Comparison of ENCODE assay signal across 8 cellular contexts in the genomic region with DNA sequence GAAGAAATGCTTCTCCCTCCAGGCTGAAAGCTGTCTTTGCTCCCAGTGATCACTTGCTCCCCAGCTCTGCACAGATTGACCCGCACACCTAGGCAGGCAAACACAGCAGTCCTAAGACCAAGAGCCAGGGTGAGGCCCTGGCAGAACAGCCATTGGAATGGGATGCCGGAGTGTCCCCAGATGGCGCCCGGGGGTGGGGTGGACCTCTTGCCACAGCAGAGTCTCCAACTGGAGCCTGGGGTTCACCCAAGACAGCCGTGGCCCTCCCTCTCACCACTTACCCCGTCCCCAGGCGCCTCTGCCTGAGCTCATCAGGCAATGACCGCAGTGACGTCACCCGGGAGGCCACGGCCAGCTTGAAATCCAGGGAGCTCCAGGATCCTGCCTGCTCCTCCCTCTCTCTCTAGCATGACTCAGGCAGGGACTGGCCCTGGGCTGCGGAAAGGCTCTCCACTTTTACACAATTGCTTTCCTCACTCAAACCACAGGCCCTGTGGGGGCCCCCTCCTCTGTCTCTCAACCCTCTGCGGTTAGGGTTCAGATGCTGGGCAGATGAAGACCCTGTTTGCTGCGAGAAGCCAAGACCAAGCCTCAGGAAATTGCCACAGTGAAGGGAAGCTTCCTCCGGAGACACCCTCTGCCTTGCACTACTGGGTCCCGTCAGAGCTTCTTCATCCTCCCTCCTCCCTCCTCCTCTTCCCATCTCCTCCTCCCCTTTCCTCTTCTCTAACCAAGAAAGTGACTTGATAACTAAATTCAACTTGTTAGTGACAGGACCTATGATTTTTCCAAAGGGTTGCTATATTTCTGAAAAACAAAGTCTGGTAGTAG. TPM values are rescaled to one million over a fixed set of nuclear protein-coding genes. Genes with fewer than 3 reads are reported as not detected.
A peak's percentile ranks its signal among the peaks of the same experiment; 100 is the strongest.
DNase-seq lines count a peak whose midpoint lies in the region; TF ChIP-seq lines count a peak whose summit lies in the region.

No MANE protein-coding gene starts in this region.

- H3K27me3 ChIP-seq in NT2/D1 (ENCODE audit: insufficient read depth, insufficient read length), result no peaks in the 10 kb centered on the region

- H3K4me3 ChIP-seq in NT2/D1 (ENCODE audit: insufficient read length, low read depth), result peak overlapping the region; percentile 33

- peak; percentile 76 for DNase-seq in G401 (ENCODE audit: low spot score)
- peak; percentile 43 for DNase-seq in NT2/D1 (ENCODE audit: low read depth, low spot score)
- peak; percentile 68 to 72 for DNase-seq in activated T-cell treated with anti-CD3 and anti-CD28 coated beads, Interleukin-2, amount 50 U/mL, for 48 hours
- peak; percentile 100 for DNase-seq in fibroblast of peridontal ligament (ENCODE audit: extremely low read depth)
- peak; percentile 48 for DNase-seq in neural crest cell (ENCODE audit: low read depth, low spot score)
- peak in 36 of 49 donors; percentile 1 to 91 (median 36) for DNase-seq in substantia nigra (lab: John Stamatoyannopoulos, UW)
- DNase-seq in NCI-H345 treated with DMSO at 0.1 percent for 48 hours (lab: John Stamatoyannopoulos, UW; ENCODE audit: unreplicated experiment), result no peak
- DNase-seq in NK-92 (lab: John Stamatoyannopoulos, UW; ENCODE audit: unreplicated experiment), result no peak

- H3K27ac Mint-ChIP-seq in neural crest cell (ENCODE audit: unreplicated experiment), result peak overlapping the region; percentile 91

- H3K4me1 Mint-ChIP-seq in neural crest cell, result peaks cover 17% of the 10 kb centered on the region

- H3K27me3 Mint-ChIP-seq in neural crest cell (ENCODE audit: low read depth), result no peaks in the 10 kb centered on the region

- no peaks in the 10 kb centered on the region for H3K9me3 Mint-ChIP-seq in neural crest cell

- peak overlapping the region; percentile 54 for H3K4me3 Mint-ChIP-seq in neural crest cell

- H3K9ac ChIP-seq in NT2/D1 (ENCODE audit: insufficient read length, low read depth), result peak overlapping the region; percentile 78

- in situ Hi-C loops in G401 (cut with HindIII; ENCODE audit: low sequenced_read_pairs), result loop anchor here (5.0 kb wide), 2 partner anchors 50 to 145 kb away; no protein-coding TSS in a partner anchor

- H3K36me3 Mint-ChIP-seq in neural crest cell (ENCODE audit: low read depth), result no peaks in the 10 kb centered on the region

- no peak overlapping the region for H3K27ac ChIP-seq in substantia nigra (ENCODE audit: low read depth, low read length, poor library complexity, severe bottlenecking)

- TF ChIP-seq CTCF in neural crest cell (conservative IDR thresholded peaks at IDR 0.05), result no peak

- H3K36me3 ChIP-seq in NT2/D1 (ENCODE audit: insufficient read depth, insufficient read length, low read length), result no peaks in the 10 kb centered on the region

- H3K9me3 ChIP-seq in NT2/D1 (ENCODE audit: insufficient read depth, low read length), result no peaks in the 10 kb centered on the region

- H3K4me1 ChIP-seq in NT2/D1 (ENCODE audit: insufficient read depth, insufficient read length), result peaks cover 10% of the 10 kb centered on the region

RNA-seq across cellular contexts. Expression of gene PTGES, which starts 24.3 kb away (rescaled TPM):
- total RNA-seq in G401 (2014; rRNA removed; shearing (Covaris generic)), result 2.5 and 4.8 TPM in 2 replicates
- 1.1 and 1.2 TPM in 2 replicates for total RNA-seq in neural crest cell

RNA-seq across cellular contexts. Expression of gene TOR1B, which starts 25.8 kb away (rescaled TPM):
- 16.5 and 16.7 TPM in 2 replicates for total RNA-seq in G401 (2014; rRNA removed; shearing (Covaris generic))
- 16.6 and 18.0 TPM in 2 replicates for total RNA-seq in neural crest cell

RNA-seq across cellular contexts. Expression of gene TOR1A, which starts 46.8 kb away (rescaled TPM):
- 30.8 and 43.1 TPM in 2 replicates for total RNA-seq in G401 (2014; rRNA removed; shearing (Covaris generic))
- 36.9 and 40.5 TPM in 2 replicates for total RNA-seq in neural crest cell

RNA-seq across cellular contexts. Expression of gene C9orf78, which starts 57.9 kb away (rescaled TPM):
- 23.4 and 49.4 TPM in 2 replicates for total RNA-seq in G401 (2014; rRNA removed; shearing (Covaris generic))
- 32.7 and 34.6 TPM in 2 replicates for total RNA-seq in neural crest cell

RNA-seq across cellular contexts. Expression of gene USP20, which starts 58.1 kb away (rescaled TPM):
- total RNA-seq in G401 (2014; rRNA removed; shearing (Covaris generic)), result 27.7 and 34.3 TPM in 2 replicates
- total RNA-seq in neural crest cell, result 31.1 and 35.9 TPM in 2 replicates

Comparison
In these comparisons a context has a peak if more than half of its experiments do, and no peak if none do; other contexts are left out.
1. DNase-seq: peak in G401 (single experiment), NT2/D1 (single experiment), activated T-cell treated with anti-CD3 and anti-CD28 coated beads, Interleukin-2, amount 50 U/mL, for 48 hours (2 of 2), fibroblast of peridontal ligament (single experiment), neural crest cell (single experiment) and substantia nigra (36 of 49); none in NCI-H345 treated with DMSO at 0.1 percent for 48 hours (single experiment) and NK-92 (single experiment).